ENCODE assay signal across 1 cellular context in the genomic region with DNA sequence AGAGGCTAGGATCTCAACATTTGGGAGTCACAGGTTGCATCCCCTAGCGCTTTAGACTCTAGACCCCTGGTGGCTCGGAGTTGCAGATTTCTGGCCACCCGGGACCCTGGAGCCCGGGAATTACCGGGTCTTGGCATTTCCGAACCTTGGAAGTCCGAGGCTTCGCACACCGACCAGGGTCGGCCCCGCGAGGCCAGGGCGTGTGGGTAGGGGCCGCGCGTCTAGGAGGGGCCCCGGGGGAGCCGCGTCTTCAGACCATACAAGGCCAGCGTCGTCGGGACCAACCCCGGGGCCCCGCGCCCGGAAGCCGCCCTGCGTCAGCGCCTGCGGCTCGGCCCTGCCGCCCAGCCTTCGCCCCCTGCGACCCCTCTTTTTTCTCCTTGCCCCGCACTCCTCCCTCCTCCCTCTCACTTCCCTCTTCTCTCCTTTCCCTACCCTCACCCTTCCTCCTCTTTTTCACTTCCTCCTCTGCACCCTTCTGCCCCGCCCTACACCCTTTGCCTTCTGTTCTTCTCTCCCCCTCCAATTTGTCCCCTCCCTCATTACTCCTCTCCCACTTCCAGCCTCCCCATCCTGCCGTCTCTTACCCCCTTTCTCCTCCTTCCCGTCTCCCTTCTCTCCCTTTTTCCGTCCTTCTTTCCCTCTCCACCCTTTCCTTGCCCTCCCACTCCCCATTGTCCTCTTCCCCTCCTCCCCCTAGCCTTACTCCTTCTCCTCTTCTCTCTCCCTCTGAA.
TF ChIP-seq lines count a peak whose summit lies in the region.

No MANE protein-coding gene starts in this region.

TF ChIP-seq in K562, 482 proteins besides CTCF, POLR2A, EP300 and RAD21 (continues in another document):
- TF ChIP-seq RB1 (IDR thresholded peaks at IDR 0.05; ENCODE audit: low read depth) (peak; percentile 57), KAT7 (CRISPR knock-in tag; IDR thresholded peaks at IDR 0.05; ENCODE audit: borderline replicate concordance) (0 out of 2 replicates have a peak, but pooled peaks have one; percentile 61), GTF2F1 (IDR thresholded peaks at IDR 0.05; ENCODE audit: low read depth, low read length) (no peak), KDM1A (IDR thresholded peaks at IDR 0.05) (peak in 1 of 2 experiments; percentile 42; a peak in 2 of 4 replicates), ZNF253 (CRISPR knock-in tag; conservative IDR thresholded peaks at IDR 0.05) (no peak), ZNF274 (IDR thresholded peaks at IDR 0.05; ENCODE audit: borderline replicate concordance, low read depth, low read length) (no peak), NFRKB (IDR thresholded peaks at IDR 0.05; ENCODE audit: low read depth) (peak; percentile 91), POU5F1 (IDR thresholded peaks at IDR 0.05; ENCODE audit: borderline replicate concordance, low read depth, low read length, partially characterized antibody) (no peak), ZNF644 (tag; IDR thresholded peaks at IDR 0.05; ENCODE audit: low read depth) (0 out of 2 replicates have a peak, but pooled peaks have one; percentile 13), SP1 (CRISPR knock-in tag; IDR thresholded peaks at IDR 0.05) (no peak), ZNF324 (CRISPR knock-in tag; IDR thresholded peaks at IDR 0.05) (no peak), LEF1 (IDR thresholded peaks at IDR 0.05) (no peak), NR3C1 (CRISPR knock-in tag; IDR thresholded peaks at IDR 0.05) (no peak), HNRNPLL (IDR thresholded peaks at IDR 0.05; ENCODE audit: low read depth, low read length, poor library complexity, severe bottlenecking) (no peak), MEF2A (IDR thresholded peaks at IDR 0.05; ENCODE audit: control insufficient read depth, low read depth, low read length) (no peak), RBM17 (IDR thresholded peaks at IDR 0.05; ENCODE audit: borderline replicate concordance, low read depth, low read length) (no peak), HIVEP1 (CRISPR knock-in tag; IDR thresholded peaks at IDR 0.05) (no peak)
- TF ChIP-seq, protein P1, sequence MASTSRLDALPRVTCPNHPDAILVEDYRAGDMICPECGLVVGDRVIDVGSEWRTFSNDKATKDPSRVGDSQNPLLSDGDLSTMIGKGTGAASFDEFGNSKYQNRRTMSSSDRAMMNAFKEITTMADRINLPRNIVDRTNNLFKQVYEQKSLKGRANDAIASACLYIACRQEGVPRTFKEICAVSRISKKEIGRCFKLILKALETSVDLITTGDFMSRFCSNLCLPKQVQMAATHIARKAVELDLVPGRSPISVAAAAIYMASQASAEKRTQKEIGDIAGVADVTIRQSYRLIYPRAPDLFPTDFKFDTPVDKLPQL (IDR thresholded peaks at IDR 0.05; ENCODE audit: extremely low read depth, insufficient read length), result no peak
- TF ChIP-seq, protein P2, sequence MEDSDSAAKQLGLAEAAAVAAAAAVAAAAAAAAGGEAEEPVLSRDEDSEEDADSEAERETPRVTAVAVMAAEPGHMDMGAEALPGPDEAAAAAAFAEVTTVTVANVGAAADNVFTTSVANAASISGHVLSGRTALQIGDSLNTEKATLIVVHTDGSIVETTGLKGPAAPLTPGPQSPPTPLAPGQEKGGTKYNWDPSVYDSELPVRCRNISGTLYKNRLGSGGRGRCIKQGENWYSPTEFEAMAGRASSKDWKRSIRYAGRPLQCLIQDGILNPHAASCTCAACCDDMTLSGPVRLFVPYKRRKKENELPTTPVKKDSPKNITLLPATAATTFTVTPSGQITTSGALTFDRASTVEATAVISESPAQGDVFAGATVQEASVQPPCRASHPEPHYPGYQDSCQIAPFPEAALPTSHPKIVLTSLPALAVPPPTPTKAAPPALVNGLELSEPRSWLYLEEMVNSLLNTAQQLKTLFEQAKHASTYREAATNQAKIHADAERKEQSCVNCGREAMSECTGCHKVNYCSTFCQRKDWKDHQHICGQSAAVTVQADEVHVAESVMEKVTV (CRISPR knock-in tag; IDR thresholded peaks at IDR 0.05), result 0 out of 2 replicates have a peak, but pooled peaks have one; percentile 11
- TF ChIP-seq, protein P3, sequence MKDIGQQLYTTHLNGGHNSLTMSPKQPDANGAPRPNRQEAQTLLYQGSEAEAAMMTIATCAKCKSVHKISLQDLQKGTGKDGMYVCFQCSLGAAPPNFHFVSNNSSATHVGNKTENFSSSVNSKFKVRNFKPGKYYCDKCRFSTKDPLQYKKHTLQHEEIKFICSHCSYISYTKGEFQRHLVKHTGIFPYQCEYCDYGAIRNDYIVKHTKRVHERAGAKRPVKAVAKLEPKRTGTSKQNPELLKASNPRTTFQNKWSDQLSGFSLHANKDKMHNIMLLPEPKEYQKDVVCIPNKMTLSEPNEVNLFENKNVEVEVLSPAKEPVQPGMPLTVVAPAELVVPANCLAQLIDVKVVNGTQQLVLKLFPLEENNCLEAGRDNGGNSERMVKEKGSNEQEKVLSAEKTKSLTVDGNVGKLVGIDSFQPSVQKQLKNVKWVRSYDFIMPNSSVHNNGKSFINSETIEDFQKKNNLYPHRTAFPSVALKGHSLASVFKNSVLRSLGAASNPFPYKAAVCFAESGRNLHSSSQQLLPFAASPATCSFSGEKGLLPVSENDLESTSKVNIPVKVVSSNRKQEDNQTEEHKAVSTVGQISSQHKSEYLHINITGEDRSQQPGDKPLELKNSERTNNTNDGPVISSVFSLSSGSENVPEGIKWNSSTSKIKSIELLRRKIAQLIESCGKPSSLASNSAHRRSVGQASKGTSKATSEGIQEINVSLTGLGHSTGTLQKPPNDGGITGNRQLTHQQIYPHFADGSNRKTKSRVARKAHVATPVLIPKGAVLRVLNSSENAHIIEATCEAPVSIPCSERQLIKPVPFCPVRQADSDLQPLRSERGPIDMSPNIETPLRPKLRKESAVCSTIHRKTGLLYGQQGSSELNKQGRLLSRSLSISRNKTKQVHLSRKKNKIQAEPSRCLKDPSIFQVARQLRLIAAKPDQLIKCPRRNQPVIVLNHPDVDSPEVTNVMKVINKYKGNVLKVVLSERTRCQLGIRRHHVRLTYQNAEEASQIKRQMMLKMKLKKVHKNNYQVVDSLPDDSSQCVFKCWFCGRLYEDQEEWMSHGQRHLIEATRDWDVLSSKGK (CRISPR knock-in tag; IDR thresholded peaks at IDR 0.05), result no peak
- TF ChIP-seq, protein P4, sequence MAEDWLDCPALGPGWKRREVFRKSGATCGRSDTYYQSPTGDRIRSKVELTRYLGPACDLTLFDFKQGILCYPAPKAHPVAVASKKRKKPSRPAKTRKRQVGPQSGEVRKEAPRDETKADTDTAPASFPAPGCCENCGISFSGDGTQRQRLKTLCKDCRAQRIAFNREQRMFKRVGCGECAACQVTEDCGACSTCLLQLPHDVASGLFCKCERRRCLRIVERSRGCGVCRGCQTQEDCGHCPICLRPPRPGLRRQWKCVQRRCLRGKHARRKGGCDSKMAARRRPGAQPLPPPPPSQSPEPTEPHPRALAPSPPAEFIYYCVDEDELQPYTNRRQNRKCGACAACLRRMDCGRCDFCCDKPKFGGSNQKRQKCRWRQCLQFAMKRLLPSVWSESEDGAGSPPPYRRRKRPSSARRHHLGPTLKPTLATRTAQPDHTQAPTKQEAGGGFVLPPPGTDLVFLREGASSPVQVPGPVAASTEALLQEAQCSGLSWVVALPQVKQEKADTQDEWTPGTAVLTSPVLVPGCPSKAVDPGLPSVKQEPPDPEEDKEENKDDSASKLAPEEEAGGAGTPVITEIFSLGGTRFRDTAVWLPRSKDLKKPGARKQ (CRISPR knock-in tag; IDR thresholded peaks at IDR 0.05), result no peak
- TF ChIP-seq, protein P5, sequence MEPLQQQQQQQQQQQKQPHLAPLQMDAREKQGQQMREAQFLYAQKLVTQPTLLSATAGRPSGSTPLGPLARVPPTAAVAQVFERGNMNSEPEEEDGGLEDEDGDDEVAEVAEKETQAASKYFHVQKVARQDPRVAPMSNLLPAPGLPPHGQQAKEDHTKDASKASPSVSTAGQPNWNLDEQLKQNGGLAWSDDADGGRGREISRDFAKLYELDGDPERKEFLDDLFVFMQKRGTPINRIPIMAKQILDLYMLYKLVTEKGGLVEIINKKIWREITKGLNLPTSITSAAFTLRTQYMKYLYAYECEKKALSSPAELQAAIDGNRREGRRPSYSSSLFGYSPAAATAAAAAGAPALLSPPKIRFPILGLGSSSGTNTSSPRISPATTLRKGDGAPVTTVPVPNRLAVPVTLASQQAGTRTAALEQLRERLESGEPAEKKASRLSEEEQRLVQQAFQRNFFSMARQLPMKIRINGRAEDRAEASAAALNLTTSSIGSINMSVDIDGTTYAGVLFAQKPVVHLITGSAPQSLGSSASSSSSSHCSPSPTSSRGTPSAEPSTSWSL (CRISPR knock-in tag; IDR thresholded peaks at IDR 0.05; ENCODE audit: borderline replicate concordance), result no peak
- TF ChIP-seq, protein P6, sequence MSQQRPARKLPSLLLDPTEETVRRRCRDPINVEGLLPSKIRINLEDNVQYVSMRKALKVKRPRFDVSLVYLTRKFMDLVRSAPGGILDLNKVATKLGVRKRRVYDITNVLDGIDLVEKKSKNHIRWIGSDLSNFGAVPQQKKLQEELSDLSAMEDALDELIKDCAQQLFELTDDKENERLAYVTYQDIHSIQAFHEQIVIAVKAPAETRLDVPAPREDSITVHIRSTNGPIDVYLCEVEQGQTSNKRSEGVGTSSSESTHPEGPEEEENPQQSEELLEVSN (IDR thresholded peaks at IDR 0.05; ENCODE audit: borderline replicate concordance in 1 of 2, extremely low read depth in 1 of 2, insufficient read depth in 1 of 2, insufficient read length in 1 of 2, low read depth in 1 of 2, low read length in 1 of 2, poor library complexity in 1 of 2, severe bottlenecking in 1 of 2), result peak; percentile 45 to 75
- TF ChIP-seq, protein P7, sequence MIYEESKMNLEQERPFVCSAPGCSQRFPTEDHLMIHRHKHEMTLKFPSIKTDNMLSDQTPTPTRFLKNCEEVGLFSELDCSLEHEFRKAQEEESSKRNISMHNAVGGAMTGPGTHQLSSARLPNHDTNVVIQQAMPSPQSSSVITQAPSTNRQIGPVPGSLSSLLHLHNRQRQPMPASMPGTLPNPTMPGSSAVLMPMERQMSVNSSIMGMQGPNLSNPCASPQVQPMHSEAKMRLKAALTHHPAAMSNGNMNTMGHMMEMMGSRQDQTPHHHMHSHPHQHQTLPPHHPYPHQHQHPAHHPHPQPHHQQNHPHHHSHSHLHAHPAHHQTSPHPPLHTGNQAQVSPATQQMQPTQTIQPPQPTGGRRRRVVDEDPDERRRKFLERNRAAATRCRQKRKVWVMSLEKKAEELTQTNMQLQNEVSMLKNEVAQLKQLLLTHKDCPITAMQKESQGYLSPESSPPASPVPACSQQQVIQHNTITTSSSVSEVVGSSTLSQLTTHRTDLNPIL (CRISPR knock-in tag; IDR thresholded peaks at IDR 0.05), result no peak
- TF ChIP-seq, protein P8, sequence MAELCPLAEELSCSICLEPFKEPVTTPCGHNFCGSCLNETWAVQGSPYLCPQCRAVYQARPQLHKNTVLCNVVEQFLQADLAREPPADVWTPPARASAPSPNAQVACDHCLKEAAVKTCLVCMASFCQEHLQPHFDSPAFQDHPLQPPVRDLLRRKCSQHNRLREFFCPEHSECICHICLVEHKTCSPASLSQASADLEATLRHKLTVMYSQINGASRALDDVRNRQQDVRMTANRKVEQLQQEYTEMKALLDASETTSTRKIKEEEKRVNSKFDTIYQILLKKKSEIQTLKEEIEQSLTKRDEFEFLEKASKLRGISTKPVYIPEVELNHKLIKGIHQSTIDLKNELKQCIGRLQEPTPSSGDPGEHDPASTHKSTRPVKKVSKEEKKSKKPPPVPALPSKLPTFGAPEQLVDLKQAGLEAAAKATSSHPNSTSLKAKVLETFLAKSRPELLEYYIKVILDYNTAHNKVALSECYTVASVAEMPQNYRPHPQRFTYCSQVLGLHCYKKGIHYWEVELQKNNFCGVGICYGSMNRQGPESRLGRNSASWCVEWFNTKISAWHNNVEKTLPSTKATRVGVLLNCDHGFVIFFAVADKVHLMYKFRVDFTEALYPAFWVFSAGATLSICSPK (IDR thresholded peaks at IDR 0.05; ENCODE audit: borderline replicate concordance), result peak; percentile 97; the same call in 1 of the 2 replicates
- TF ChIP-seq, protein P9, sequence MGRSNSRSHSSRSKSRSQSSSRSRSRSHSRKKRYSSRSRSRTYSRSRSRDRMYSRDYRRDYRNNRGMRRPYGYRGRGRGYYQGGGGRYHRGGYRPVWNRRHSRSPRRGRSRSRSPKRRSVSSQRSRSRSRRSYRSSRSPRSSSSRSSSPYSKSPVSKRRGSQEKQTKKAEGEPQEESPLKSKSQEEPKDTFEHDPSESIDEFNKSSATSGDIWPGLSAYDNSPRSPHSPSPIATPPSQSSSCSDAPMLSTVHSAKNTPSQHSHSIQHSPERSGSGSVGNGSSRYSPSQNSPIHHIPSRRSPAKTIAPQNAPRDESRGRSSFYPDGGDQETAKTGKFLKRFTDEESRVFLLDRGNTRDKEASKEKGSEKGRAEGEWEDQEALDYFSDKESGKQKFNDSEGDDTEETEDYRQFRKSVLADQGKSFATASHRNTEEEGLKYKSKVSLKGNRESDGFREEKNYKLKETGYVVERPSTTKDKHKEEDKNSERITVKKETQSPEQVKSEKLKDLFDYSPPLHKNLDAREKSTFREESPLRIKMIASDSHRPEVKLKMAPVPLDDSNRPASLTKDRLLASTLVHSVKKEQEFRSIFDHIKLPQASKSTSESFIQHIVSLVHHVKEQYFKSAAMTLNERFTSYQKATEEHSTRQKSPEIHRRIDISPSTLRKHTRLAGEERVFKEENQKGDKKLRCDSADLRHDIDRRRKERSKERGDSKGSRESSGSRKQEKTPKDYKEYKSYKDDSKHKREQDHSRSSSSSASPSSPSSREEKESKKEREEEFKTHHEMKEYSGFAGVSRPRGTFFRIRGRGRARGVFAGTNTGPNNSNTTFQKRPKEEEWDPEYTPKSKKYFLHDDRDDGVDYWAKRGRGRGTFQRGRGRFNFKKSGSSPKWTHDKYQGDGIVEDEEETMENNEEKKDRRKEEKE (IDR thresholded peaks at IDR 0.05; ENCODE audit: borderline replicate concordance in 1 of 2, control insufficient read depth in 1 of 2, low read depth in 2 of 2, low read length in 1 of 2), result peak; percentile 71 to 85; a peak in 2 of 4 replicates
- TF ChIP-seq, protein P10, sequence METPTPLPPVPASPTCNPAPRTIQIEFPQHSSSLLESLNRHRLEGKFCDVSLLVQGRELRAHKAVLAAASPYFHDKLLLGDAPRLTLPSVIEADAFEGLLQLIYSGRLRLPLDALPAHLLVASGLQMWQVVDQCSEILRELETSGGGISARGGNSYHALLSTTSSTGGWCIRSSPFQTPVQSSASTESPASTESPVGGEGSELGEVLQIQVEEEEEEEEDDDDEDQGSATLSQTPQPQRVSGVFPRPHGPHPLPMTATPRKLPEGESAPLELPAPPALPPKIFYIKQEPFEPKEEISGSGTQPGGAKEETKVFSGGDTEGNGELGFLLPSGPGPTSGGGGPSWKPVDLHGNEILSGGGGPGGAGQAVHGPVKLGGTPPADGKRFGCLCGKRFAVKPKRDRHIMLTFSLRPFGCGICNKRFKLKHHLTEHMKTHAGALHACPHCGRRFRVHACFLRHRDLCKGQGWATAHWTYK (CRISPR knock-in tag; IDR thresholded peaks at IDR 0.05), result peak; percentile 53; the same call in 1 of the 2 replicates
